13 cellular contexts compared by ENCODE assay signal in genomic region chr4:176013466-176014247, GRCh38. TPM values are rescaled to one million over a fixed set of nuclear protein-coding genes. Genes with fewer than 3 reads are reported as not detected.
A peak's percentile ranks its signal among the peaks of the same experiment; 100 is the strongest.
DNase-seq lines count a peak whose midpoint lies in the region; ATAC-seq lines count a peak whose summit lies in the region.
"Had no signal": no experiment of that assay in that cellular context is flagged by ENCODE, and none has a peak within 500 bp of the region (broad histone marks: within the 10 kb centered on the region; RNA-seq: fewer than 3 reads in every experiment).

No MANE protein-coding gene starts in this region.

- peak overlapping the region; percentile 60 for H3K4me3 Mint-ChIP-seq in memory B cell
- H3K4me3 Mint-ChIP-seq: natural killer cell; T-helper 1 cell treated with Interleukin-12 subunit alpha and Interleukin-12 subunit beta and Interleukin-4 antibody, amounts not matched to agents 30 μg/mL and 1 μg/mL, for 36 hours had no signal

- H3K9me3 Mint-ChIP-seq in memory B cell, result peaks cover 6% of the 10 kb centered on the region
- H3K9me3 Mint-ChIP-seq: T-helper 1 cell treated with Interleukin-12 subunit alpha and Interleukin-12 subunit beta and Interleukin-4 antibody, amounts not matched to agents 30 μg/mL and 1 μg/mL, for 36 hours had no signal

- peaks cover 24% of the 10 kb centered on the region for H3K4me1 Mint-ChIP-seq in memory B cell
- H3K4me1 Mint-ChIP-seq: natural killer cell had no signal

- intact Hi-C loops in cardiac septum (cut with DNase I), result no loop called here

- DNase-seq in memory B cell (ENCODE audit: low spot score in 2 of 2), result peak in 1 of 2 donors; percentile 26
- no peak for DNase-seq in cardiac septum (ENCODE audit: low spot score)
- no peak for DNase-seq in stimulated activated naive CD4-positive, alpha-beta T cell treated with Interleukin-2 at 50 U/mL for 16 hours (lab: John Stamatoyannopoulos, UW)
- no peak for DNase-seq in activated gamma-delta T cell (lab: John Stamatoyannopoulos, UW)
- no peak for DNase-seq in stimulated activated CD4-positive, alpha-beta T cell treated with anti-CD3 and anti-CD28 coated beads, Interleukin-15, amount 100 ng/mL, for 24 hours
- DNase-seq: hypothalamus; natural killer cell; NCI-H2107; stimulated activated CD4-positive, alpha-beta T cell treated with anti-CD3 and anti-CD28 coated beads, Interleukin-2, amount 100 ng/mL, for 48 hours had no signal

- ATAC-seq in GM19025 (IDR thresholded peaks at IDR 0.05; ENCODE audit: low read depth, unreplicated experiment) (peak; percentile 86), HG02642 (IDR thresholded peaks at IDR 0.05; ENCODE audit: poor library complexity, unreplicated experiment) (peak; percentile 90), HG03520 (IDR thresholded peaks at IDR 0.05; ENCODE audit: unreplicated experiment) (peak; percentile 87), memory B cell (ENCODE audit: low read depth) (peak; percentile 94)
- ATAC-seq: natural killer cell had no signal

- peaks cover 3% of the 10 kb centered on the region for H3K36me3 Mint-ChIP-seq in memory B cell
- H3K36me3 Mint-ChIP-seq: natural killer cell had no signal

- no peaks in the 10 kb centered on the region for H3K27me3 Mint-ChIP-seq in memory B cell

- H3K27ac Mint-ChIP-seq in memory B cell, result peak overlapping the region; percentile 52
- H3K27ac Mint-ChIP-seq: natural killer cell; T-helper 1 cell treated with Interleukin-12 subunit alpha and Interleukin-12 subunit beta and Interleukin-4 antibody, amounts not matched to agents 30 μg/mL and 1 μg/mL, for 36 hours had no signal

RNA-seq across cellular contexts. Expression of gene WDR17, which starts 52.0 kb away (rescaled TPM):
- 0.83 TPM for total RNA-seq in cardiac septum
